1 cellular context compared by ENCODE assay signal in the genomic region with DNA sequence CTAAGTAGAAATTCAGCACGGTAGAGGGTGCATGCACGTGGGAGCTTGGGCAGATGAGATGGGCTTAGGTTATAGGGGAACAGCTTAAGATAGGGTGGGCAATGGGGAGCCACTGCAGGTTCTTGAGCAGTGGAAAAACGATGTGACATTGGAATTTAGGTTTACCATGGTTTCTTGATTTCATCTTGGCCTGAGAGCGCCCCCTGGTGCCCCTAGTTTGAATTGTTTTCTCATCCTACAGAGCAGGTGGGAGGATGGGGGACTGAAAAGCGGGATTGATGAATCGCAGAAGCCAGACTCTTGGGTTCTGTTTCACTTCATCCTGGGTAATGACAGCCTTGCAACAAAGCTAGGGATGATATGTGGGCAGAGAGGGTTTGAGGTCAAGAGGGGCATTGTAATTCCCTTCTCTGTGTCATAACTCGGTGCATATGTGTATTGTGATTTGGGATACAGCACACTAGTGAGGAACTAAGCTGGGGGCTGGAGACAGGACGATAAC.
TF ChIP-seq lines count a peak whose summit lies in the region.

No MANE protein-coding gene starts in this region.

TF ChIP-seq in HCT116, 20 proteins besides CTCF, POLR2A, EP300 and RAD21 (continued from another document):
- TF ChIP-seq YY1 (IDR thresholded peaks at IDR 0.05; ENCODE audit: extremely low read depth, insufficient replicate concordance, low read depth, low read length) (peak; percentile 33), POLR2AphosphoS5 (IDR thresholded peaks at IDR 0.05; ENCODE audit: low read depth, low read length) (no peak)
TF ChIP-seq in HCT116: peak in this region for 1.
